Comparison of ENCODE assay signal across 31 cellular contexts in genomic region chr1:118556936-118557335, GRCh38.
"Had no signal": no experiment of that assay in that cellular context is flagged by ENCODE, and none has a peak within 500 bp of the region (broad histone marks: within the 10 kb centered on the region; RNA-seq: fewer than 3 reads in every experiment).

No MANE protein-coding gene starts in this region.

- H3K27ac ChIP-seq: brain microvascular endothelial cell, KMS-11, PC-9, SK-N-MC, WERI-Rb-1 had no signal

- H3K4me3 ChIP-seq: PC-9, SK-N-MC had no signal

- ATAC-seq: activated CD8-positive, alpha-beta memory T cell treated with anti-CD3 and anti-CD28 coated beads, Interleukin-2, amount 10 ng/mL, durations not matched to agents 7 days and 5 days; activated T-cell treated with anti-CD3 and anti-CD28 coated beads, Interleukin-2, amount 50 U/mL, for 72 hours; activated T-helper 17 cell treated with anti-CD3 and anti-CD28 coated beads, Interleukin-2, amount 50 U/mL, for 72 hours had no signal

- H3K27ac Mint-ChIP-seq: activated CD4-positive, alpha-beta memory T cell treated with anti-CD3 and anti-CD28 coated beads, Interleukin-2, amount 10 ng/mL, durations not matched to agents 7 days and 5 days; activated CD8-positive, alpha-beta memory T cell treated with anti-CD3 and anti-CD28 coated beads, Interleukin-2, amount 10 ng/mL, durations not matched to agents 7 days and 5 days; activated naive CD8-positive, alpha-beta T cell treated with anti-CD3 and anti-CD28 coated beads for 36 hours; activated T-cell treated with anti-CD3 and anti-CD28 coated beads, Interleukin-2, amount 50 U/mL, for 72 hours; activated T-helper 17 cell treated with anti-CD3 and anti-CD28 coated beads, Interleukin-2, amount 50 U/mL, for 72 hours had no signal

- H3K4me1 Mint-ChIP-seq: activated CD4-positive, alpha-beta memory T cell treated with anti-CD3 and anti-CD28 coated beads, Interleukin-2, amount 10 ng/mL, durations not matched to agents 7 days and 5 days; activated CD8-positive, alpha-beta memory T cell treated with anti-CD3 and anti-CD28 coated beads, Interleukin-2, amount 10 ng/mL, durations not matched to agents 7 days and 5 days; activated naive CD8-positive, alpha-beta T cell treated with anti-CD3 and anti-CD28 coated beads for 36 hours; activated T-helper 17 cell treated with anti-CD3 and anti-CD28 coated beads, Interleukin-2, amount 50 U/mL, for 72 hours; central memory CD8-positive, alpha-beta T cell had no signal

- H3K36me3 ChIP-seq: brain microvascular endothelial cell, WERI-Rb-1 had no signal

- H3K9ac ChIP-seq: KMS-11 had no signal

- H3K27me3 Mint-ChIP-seq: activated CD4-positive, alpha-beta memory T cell treated with anti-CD3 and anti-CD28 coated beads, Interleukin-2, amount 10 ng/mL, durations not matched to agents 7 days and 5 days; activated CD8-positive, alpha-beta memory T cell treated with anti-CD3 and anti-CD28 coated beads, Interleukin-2, amount 10 ng/mL, durations not matched to agents 7 days and 5 days; activated naive CD8-positive, alpha-beta T cell treated with anti-CD3 and anti-CD28 coated beads for 36 hours; activated T-helper 17 cell treated with anti-CD3 and anti-CD28 coated beads, Interleukin-2, amount 50 U/mL, for 72 hours; central memory CD8-positive, alpha-beta T cell had no signal

- DNase-seq: activated CD4-positive, alpha-beta memory T cell treated with anti-CD3 and anti-CD28 coated beads, Interleukin-2, amount 10 ng/mL, durations not matched to agents 7 days and 5 days; activated CD4-positive, alpha-beta T cell treated with anti-CD3 and anti-CD28 coated beads for 1 hour; activated CD4-positive, alpha-beta T cell treated with anti-CD3 and anti-CD28 coated beads for 48 hours; activated CD4-positive, CD25-positive, alpha-beta regulatory T cell; activated CD8-positive, alpha-beta memory T cell treated with anti-CD3 and anti-CD28 coated beads for 24 hours; activated CD8-positive, alpha-beta memory T cell treated with anti-CD3 and anti-CD28 coated beads, Interleukin-2, amount 10 ng/mL, durations not matched to agents 7 days and 5 days; activated CD8-positive, alpha-beta memory T cell treated with anti-CD3 and anti-CD28 coated beads, Interleukin-2, amount 50 U/mL, for 48 hours; activated effector memory CD4-positive, alpha-beta T cell treated with anti-CD3 and anti-CD28 coated beads, Interleukin-2, amount 50 U/mL, for 16 hours; activated naive CD4-positive, alpha-beta T cell; activated naive CD4-positive, alpha-beta T cell treated with anti-CD3 and anti-CD28 coated beads, Interleukin-2, amount 50 U/mL, for 16 hours; activated naive CD8-positive, alpha-beta T cell treated with anti-CD3 and anti-CD28 coated beads for 36 hours; activated T-cell treated with anti-CD3 and anti-CD28 coated beads, Interleukin-2, amount 50 U/mL, for 72 hours; amniotic stem cell; aorta; brain microvascular endothelial cell; NCI-H1092 treated with DMSO at 0.1 percent for 48 hours; NCI-H1417; NCI-H1694; NCI-H1930; NCI-H2081 treated with DMSO at 0.1 percent for 48 hours; NCI-H226; NCI-H524 treated with DMSO at 0.1 percent for 48 hours; NK-92 treated with Interleukin-12 subunit alpha and Interleukin-12 subunit beta, amount 100 ng/mL, for 24 hours; Right ventricle myocardium superior; T1000; WERI-Rb-1 had no signal

- H2AFZ ChIP-seq: PC-9 had no signal

- H3K36me3 Mint-ChIP-seq: activated CD8-positive, alpha-beta memory T cell treated with anti-CD3 and anti-CD28 coated beads, Interleukin-2, amount 10 ng/mL, durations not matched to agents 7 days and 5 days; activated naive CD8-positive, alpha-beta T cell treated with anti-CD3 and anti-CD28 coated beads for 36 hours had no signal

- H3K4me2 ChIP-seq: KMS-11, PC-9 had no signal

- H3K4me3 Mint-ChIP-seq: activated CD4-positive, alpha-beta memory T cell treated with anti-CD3 and anti-CD28 coated beads, Interleukin-2, amount 10 ng/mL, durations not matched to agents 7 days and 5 days; activated CD8-positive, alpha-beta memory T cell treated with anti-CD3 and anti-CD28 coated beads, Interleukin-2, amount 10 ng/mL, durations not matched to agents 7 days and 5 days; activated naive CD8-positive, alpha-beta T cell treated with anti-CD3 and anti-CD28 coated beads for 36 hours; activated T-cell treated with anti-CD3 and anti-CD28 coated beads, Interleukin-2, amount 50 U/mL, for 72 hours; activated T-helper 17 cell treated with anti-CD3 and anti-CD28 coated beads, Interleukin-2, amount 50 U/mL, for 72 hours; central memory CD8-positive, alpha-beta T cell had no signal

- H3K27me3 ChIP-seq: brain microvascular endothelial cell had no signal
